10 cellular contexts compared by ENCODE assay signal in the genomic region with DNA sequence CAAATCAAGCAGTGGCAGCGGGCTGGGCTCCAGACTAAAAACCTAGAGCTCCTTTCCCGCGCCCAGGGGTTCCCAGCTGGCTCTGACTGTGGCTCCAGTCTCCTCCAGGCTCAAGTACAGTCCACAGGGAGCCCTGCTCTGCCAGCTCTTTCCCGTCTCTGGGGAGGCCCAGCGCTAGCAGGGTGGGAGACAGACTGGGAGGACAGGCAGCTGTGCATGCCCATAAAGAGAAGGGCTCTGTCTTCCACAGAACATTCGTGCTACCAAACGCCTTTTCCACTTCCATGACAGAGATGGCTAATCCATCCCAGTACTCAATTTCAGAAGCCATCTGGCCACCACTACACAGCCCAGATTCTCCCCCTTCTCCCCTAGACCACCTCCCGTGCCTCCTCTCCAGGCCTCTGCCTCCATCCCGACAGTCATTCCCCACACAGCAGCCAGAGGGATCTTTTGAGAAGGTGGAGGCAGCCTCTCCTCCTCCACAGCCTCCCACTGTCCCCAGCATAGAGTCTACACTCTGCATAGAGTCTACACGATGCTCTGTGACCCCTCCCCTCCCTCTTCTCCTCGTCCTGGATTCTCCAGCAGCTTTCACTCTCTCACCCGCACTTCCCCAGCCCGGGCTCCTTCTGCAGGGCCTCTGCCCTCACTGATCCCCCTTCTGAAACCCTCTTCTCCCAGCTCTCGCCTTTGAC. TPM values are rescaled to one million over a fixed set of nuclear protein-coding genes. Genes with fewer than 3 reads are reported as not detected.
DNase-seq lines count a peak whose midpoint lies in the region; ATAC-seq and TF ChIP-seq lines count a peak whose summit lies in the region.
"Had no signal": no experiment of that assay in that cellular context is flagged by ENCODE, and none has a peak within 500 bp of the region (broad histone marks: within the 10 kb centered on the region; RNA-seq: fewer than 3 reads in every experiment).

No MANE protein-coding gene starts in this region.

- H3K4me3 Mint-ChIP-seq in IgD-negative memory B cell: peak overlapping the region in 2 of 4 donors; percentile 66 to 73
- peak overlapping the region in 1 of 3 experiments; percentile 11 for H3K4me3 Mint-ChIP-seq in nephron
- H3K4me3 Mint-ChIP-seq: activated B cell treated with CpG ODN at 0.5 μM for 24 hours had no signal

- no peaks in the 10 kb centered on the region for H3K9me3 Mint-ChIP-seq in IgD-negative memory B cell
- H3K9me3 Mint-ChIP-seq in nephron: no peaks in the 10 kb centered on the region
- H3K9me3 Mint-ChIP-seq: activated B cell treated with CpG ODN at 0.5 μM for 24 hours had no signal

- no peak for ATAC-seq in GM18907 (IDR thresholded peaks at IDR 0.05; ENCODE audit: unreplicated experiment)

- TF ChIP-seq CTCF in astrocyte of the cerebellum (IDR thresholded peaks at IDR 0.05; ENCODE audit: low read depth, low read length, missing control alignments): peak; percentile 3
- TF ChIP-seq CTCF in nephron (IDR thresholded peaks at IDR 0.05; ENCODE audit: unreplicated experiment in 3 of 3): no peak
- TF ChIP-seq CTCF in GM10266 (IDR thresholded peaks at IDR 0.05; ENCODE audit: control insufficient read depth, insufficient read depth, low read depth, missing control alignments): no peak

- peaks cover 7 to 15% (median 11%) of the 10 kb centered on the region in 3 donors for H3K4me1 Mint-ChIP-seq in IgD-negative memory B cell
- H3K4me1 Mint-ChIP-seq in nephron: peaks cover 42% of the 10 kb centered on the region

- H3K36me3 ChIP-seq in BLaER1 treated with 17β-estradiol and CSF1 and Interleukin-3, amounts not matched to agents 10 nM and 100 nM: no peaks in the 10 kb centered on the region

- H3K4me3 ChIP-seq in BLaER1 treated with 17β-estradiol and CSF1 and Interleukin-3, amounts not matched to agents 10 nM and 100 nM: no peak overlapping the region
- H3K4me3 ChIP-seq in astrocyte of the cerebellum (ENCODE audit: low read depth, low read length): no peak overlapping the region

- in situ Hi-C loops in astrocyte of the cerebellum (cut with HindIII; ENCODE audit: low sequenced_read_pairs): no loop called here

- H3K9me3 ChIP-seq in BLaER1 treated with 17β-estradiol and CSF1 and Interleukin-3, amounts not matched to agents 10 nM and 100 nM (replicated peaks in 1 of 11): no peaks in the 10 kb centered on the region

- DNase-seq in astrocyte of the cerebellum (ENCODE audit: low read depth) (no peak), GM10266 (ENCODE audit: extremely low spot score) (no peak), NCI-H2107 (lab: John Stamatoyannopoulos, UW) (no peak), SW480 (ENCODE audit: low spot score) (no peak)
- DNase-seq: activated B cell treated with CpG ODN at 0.5 μM for 24 hours, NCI-H2081 treated with DMSO at 0.1 percent for 48 hours had no signal

- no peaks in the 10 kb centered on the region for H3K36me3 Mint-ChIP-seq in IgD-negative memory B cell
- H3K36me3 Mint-ChIP-seq in nephron (ENCODE audit: low read depth): no peaks in the 10 kb centered on the region

- H3K4me2 ChIP-seq in BLaER1 treated with 17β-estradiol and CSF1 and Interleukin-3, amounts not matched to agents 10 nM and 100 nM: peak overlapping the region in 8 of 11 experiments; percentile 2 to 99 (median 72); a peak in 14 of 22 replicates

- H3K4me1 ChIP-seq in BLaER1 treated with 17β-estradiol and CSF1 and Interleukin-3, amounts not matched to agents 10 nM and 100 nM: peaks cover 30 to 75% (median 50%) of the 10 kb centered on the region in 10 experiments

- H3K27me3 Mint-ChIP-seq in IgD-negative memory B cell: no peaks in the 10 kb centered on the region
- no peaks in the 10 kb centered on the region for H3K27me3 Mint-ChIP-seq in nephron (ENCODE audit: low read depth)
- H3K27me3 Mint-ChIP-seq: activated B cell treated with CpG ODN at 0.5 μM for 24 hours had no signal

- no peaks in the 10 kb centered on the region for H3K27me3 ChIP-seq in BLaER1 treated with 17β-estradiol and CSF1 and Interleukin-3, amounts not matched to agents 10 nM and 100 nM

- H3K27ac Mint-ChIP-seq in IgD-negative memory B cell (peak overlapping the region in 2 of 3 donors; percentile 38 to 47), nephron (peak overlapping the region; percentile 78 to 95 (median 94))

- peak overlapping the region in 2 of 11 experiments; percentile 2 to 5; a peak in 2 of 22 replicates for H3K9ac ChIP-seq in BLaER1 treated with 17β-estradiol and CSF1 and Interleukin-3, amounts not matched to agents 10 nM and 100 nM

- peak overlapping the region in 4 of 11 experiments; percentile 8 to 70 (median 32); a peak in 7 of 22 replicates for H3K27ac ChIP-seq in BLaER1 treated with 17β-estradiol and CSF1 and Interleukin-3, amounts not matched to agents 10 nM and 100 nM

- H4K20me1 ChIP-seq in BLaER1 treated with 17β-estradiol and CSF1 and Interleukin-3, amounts not matched to agents 10 nM and 100 nM: peaks cover 0 to 4% (median 0%) of the 10 kb centered on the region in 11 experiments; a peak in 1 of 22 replicates

RNA-seq across cellular contexts. Expression of gene DUSP7, which starts 6.8 kb away (rescaled TPM):
- 1.1 TPM for polyA plus RNA-seq in IgD-negative memory B cell
